In genomic region chr11:130181295-130182272, GRCh38 we compare ENCODE assay signal across 8 cellular contexts. TPM values are rescaled to one million over a fixed set of nuclear protein-coding genes. Genes with fewer than 3 reads are reported as not detected.
DNase-seq lines count a peak whose midpoint lies in the region; ATAC-seq lines count a peak whose summit lies in the region.

No MANE protein-coding gene starts in this region.

- no peaks in the 10 kb centered on the region for H3K27me3 ChIP-seq in esophagus (ENCODE audit: control insufficient read depth in 1 of 2, insufficient read depth in 2 of 2, low read length in 2 of 2)

- no peaks in the 10 kb centered on the region for H3K36me3 ChIP-seq in esophagus (ENCODE audit: control insufficient read depth in 2 of 2, insufficient read depth in 2 of 2, low read length in 1 of 2)

- H3K4me1 ChIP-seq in esophagus (ENCODE audit: control insufficient read depth in 2 of 2, insufficient read depth in 2 of 2, low read length in 1 of 2) = peaks cover 0 to 30% of the 10 kb centered on the region in 2 donors

- no peaks in the 10 kb centered on the region for H3K9me3 ChIP-seq in esophagus (ENCODE audit: control insufficient read depth in 2 of 2, insufficient read depth in 1 of 2, low read depth in 1 of 2, low read length in 1 of 2)

- WGBS in esophagus, 2 donors = 46 to 48% methylated on average over 11 of the region's 11 CpGs

- peak; percentile 68 for ATAC-seq in HG02938 (IDR thresholded peaks at IDR 0.05; ENCODE audit: unreplicated experiment)

- peak overlapping the region; percentile 89 to 98 for H3K27ac ChIP-seq in esophagus (ENCODE audit: low read depth in 2 of 2, low read length in 1 of 2)

- DNase-seq in DMS79 treated with DMSO at 0.1 percent for 48 hours (lab: John Stamatoyannopoulos, UW) = peak; percentile 98
- DNase-seq in NCI-H460 (ENCODE audit: extremely low read depth, low read depth) = peak; percentile 15
- peak; percentile 88 for DNase-seq in renal cortical epithelial cell (ENCODE audit: low read depth)
- no peak for DNase-seq in stimulated activated CD4-positive, alpha-beta T cell treated with anti-CD3 and anti-CD28 coated beads, Interleukin-12 subunit alpha, Interleukin-12 subunit beta, amount 100 ng/mL, for 4 hours
- no peak for DNase-seq in ureter (ENCODE audit: low spot score)
- DNase-seq in GOT3 (lab: John Stamatoyannopoulos, UW) = no peak

- no peak overlapping the region for H3K4me3 ChIP-seq in esophagus (ENCODE audit: low read depth in 1 of 2, low read length in 2 of 2)

RNA-seq across cellular contexts. Expression of gene ST14, which starts 22.0 kb away (rescaled TPM):
- not detected in 2 replicates for total RNA-seq in NCI-H460 (2014; rRNA removed; shearing (Covaris generic))
- polyA plus RNA-seq in NCI-H460 (2014; cell fraction: nucleus; rRNA removed) = not detected in 2 replicates
- polyA plus RNA-seq in esophagus = 10 to 100 TPM; 69.6 to 86.4 TPM
- total RNA-seq in renal cortical epithelial cell (35.1 and 137 TPM in 2 replicates), ureter (103 TPM)

Comparison
In these comparisons a context has a peak if more than half of its experiments do, and no peak if none do; other contexts are left out.
1. DNase-seq: peak in DMS79 treated with DMSO at 0.1 percent for 48 hours (single experiment), NCI-H460 (single experiment) and renal cortical epithelial cell (single experiment); none in stimulated activated CD4-positive, alpha-beta T cell treated with anti-CD3 and anti-CD28 coated beads, Interleukin-12 subunit alpha, Interleukin-12 subunit beta, amount 100 ng/mL, for 4 hours (single experiment), ureter (single experiment) and GOT3 (single experiment).
2. RNA of gene ST14, which starts 22.0 kb away (total RNA-seq): 103 TPM in ureter (single experiment) and 35.1 to 137 TPM in renal cortical epithelial cell; not detected in NCI-H460; every median in the first group is over 10 times any median in the second.